ENCODE assay signal across 8 cellular contexts in the genomic region with DNA sequence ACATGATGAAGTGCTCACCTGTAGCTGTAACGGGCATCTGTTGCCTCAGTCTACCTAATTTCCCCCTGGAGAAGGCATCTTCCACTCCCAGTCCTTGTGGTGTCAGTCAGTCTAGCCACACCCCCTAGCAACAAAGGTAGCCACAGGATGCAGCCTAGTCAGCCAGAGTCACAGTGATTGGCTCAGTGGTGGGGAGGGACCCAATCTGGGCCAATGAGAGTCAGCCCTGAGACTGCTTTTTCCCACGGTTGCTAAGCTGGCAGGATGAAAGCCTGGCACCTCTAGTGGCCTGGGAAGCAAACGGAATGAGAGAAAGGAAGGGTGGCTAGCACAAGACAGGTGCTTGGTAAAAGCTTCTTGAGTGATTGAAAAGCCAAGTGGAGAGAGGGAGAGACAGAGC.
A peak's percentile ranks its signal among the peaks of the same experiment; 100 is the strongest.
DNase-seq lines count a peak whose midpoint lies in the region; ATAC-seq lines count a peak whose summit lies in the region.

No MANE protein-coding gene starts in this region.

- peak; percentile 67 for DNase-seq in ELR (ENCODE audit: low read depth)
- peak; percentile 76 for DNase-seq in SK-N-DZ (ENCODE audit: low spot score)
- peak; percentile 46 for DNase-seq in iris pigment epithelial cell (ENCODE audit: low read depth)
- DNase-seq in 8988T, result no peak
- no peak for DNase-seq in Kasumi-1 (lab: John Stamatoyannopoulos, UW)
- no peak for DNase-seq in T-helper 9 cell

- ATAC-seq in HG02798 (IDR thresholded peaks at IDR 0.05; ENCODE audit: poor library complexity, unreplicated experiment), result peak; percentile 64
- ATAC-seq in GM21576 (IDR thresholded peaks at IDR 0.05; ENCODE audit: unreplicated experiment), result no peak

Comparison
In these comparisons a context has a peak if more than half of its experiments do, and no peak if none do; other contexts are left out.
1. DNase-seq: peak in ELR (single experiment), SK-N-DZ (single experiment) and iris pigment epithelial cell (single experiment); none in 8988T (single experiment), Kasumi-1 (0 of 2) and T-helper 9 cell (single experiment).